In genomic region chr14:22319526-22320352, GRCh38 we compare ENCODE assay signal across 8 cellular contexts.
A peak's percentile ranks its signal among the peaks of the same experiment; 100 is the strongest.
DNase-seq lines count a peak whose midpoint lies in the region; ATAC-seq and TF ChIP-seq lines count a peak whose summit lies in the region.

No MANE protein-coding gene starts in this region.

- 8% methylated on average over 4 of the region's 4 CpGs for WGBS in prostate gland

- TF ChIP-seq CTCF in prostate gland (IDR thresholded peaks at IDR 0.05): peak; percentile 58 to 73 (median 64)

- H3K4me3 ChIP-seq in prostate gland: no peak overlapping the region

- no peaks in the 10 kb centered on the region for H3K9me3 Mint-ChIP-seq in activated naive CD4-positive, alpha-beta T cell treated with anti-CD3 and anti-CD28 coated beads, Interleukin-2, amount 50 U/mL, for 24 hours

- H3K36me3 Mint-ChIP-seq in activated naive CD4-positive, alpha-beta T cell treated with anti-CD3 and anti-CD28 coated beads, Interleukin-2, amount 50 U/mL, for 24 hours: no peaks in the 10 kb centered on the region

- peak overlapping the region; percentile 59 for H3K27ac Mint-ChIP-seq in activated naive CD4-positive, alpha-beta T cell treated with anti-CD3 and anti-CD28 coated beads, Interleukin-2, amount 50 U/mL, for 24 hours

- in situ Hi-C loops in Caki2 (cut with HindIII; ENCODE audit: low pct_unique_long_range_greater_than_20kb, low sequenced_read_pairs): no loop called here

- TF ChIP-seq POLR2A in prostate gland (IDR thresholded peaks at IDR 0.05): no peak

- DNase-seq in Caki2 (ENCODE audit: low read depth): peak; percentile 37
- DNase-seq in GM19240 (ENCODE audit: insufficient read length, low spot score): peak; percentile 27
- DNase-seq in NCI-H345 (lab: John Stamatoyannopoulos, UW): peak; percentile 2
- peak; percentile 52 for DNase-seq in glomerular visceral epithelial cell (ENCODE audit: extremely low spot score)
- peak; percentile 63 for DNase-seq in prostate gland (ENCODE audit: low spot score)
- DNase-seq in activated CD8-positive, alpha-beta memory T cell treated with anti-CD3 and anti-CD28 coated beads for 24 hours: no peak

- H3K4me1 Mint-ChIP-seq in activated naive CD4-positive, alpha-beta T cell treated with anti-CD3 and anti-CD28 coated beads, Interleukin-2, amount 50 U/mL, for 24 hours: no peaks in the 10 kb centered on the region

- no peaks in the 10 kb centered on the region for H3K27me3 Mint-ChIP-seq in activated naive CD4-positive, alpha-beta T cell treated with anti-CD3 and anti-CD28 coated beads, Interleukin-2, amount 50 U/mL, for 24 hours

- H3K9me3 ChIP-seq in prostate gland: no peaks in the 10 kb centered on the region

- no peaks in the 10 kb centered on the region for H3K4me1 ChIP-seq in prostate gland (replicated peaks)

- H3K27me3 ChIP-seq in prostate gland (replicated peaks; ENCODE audit: insufficient read depth): no peaks in the 10 kb centered on the region

- intact Hi-C loops in prostate gland (cut with DNase I): loop anchor here (5.0 to 10.0 kb wide), 3 partner anchors 53 to 95 kb away; no protein-coding TSS in a partner anchor

- H3K4me3 Mint-ChIP-seq in activated naive CD4-positive, alpha-beta T cell treated with anti-CD3 and anti-CD28 coated beads, Interleukin-2, amount 50 U/mL, for 24 hours: peak overlapping the region; percentile 67

- ATAC-seq in HG03457 (IDR thresholded peaks at IDR 0.05; ENCODE audit: unreplicated experiment): no peak

- H3K27ac ChIP-seq in prostate gland: no peak overlapping the region

- H3K36me3 ChIP-seq in prostate gland: no peaks in the 10 kb centered on the region
